Comparison of ENCODE assay signal across 8 cellular contexts in the genomic region with DNA sequence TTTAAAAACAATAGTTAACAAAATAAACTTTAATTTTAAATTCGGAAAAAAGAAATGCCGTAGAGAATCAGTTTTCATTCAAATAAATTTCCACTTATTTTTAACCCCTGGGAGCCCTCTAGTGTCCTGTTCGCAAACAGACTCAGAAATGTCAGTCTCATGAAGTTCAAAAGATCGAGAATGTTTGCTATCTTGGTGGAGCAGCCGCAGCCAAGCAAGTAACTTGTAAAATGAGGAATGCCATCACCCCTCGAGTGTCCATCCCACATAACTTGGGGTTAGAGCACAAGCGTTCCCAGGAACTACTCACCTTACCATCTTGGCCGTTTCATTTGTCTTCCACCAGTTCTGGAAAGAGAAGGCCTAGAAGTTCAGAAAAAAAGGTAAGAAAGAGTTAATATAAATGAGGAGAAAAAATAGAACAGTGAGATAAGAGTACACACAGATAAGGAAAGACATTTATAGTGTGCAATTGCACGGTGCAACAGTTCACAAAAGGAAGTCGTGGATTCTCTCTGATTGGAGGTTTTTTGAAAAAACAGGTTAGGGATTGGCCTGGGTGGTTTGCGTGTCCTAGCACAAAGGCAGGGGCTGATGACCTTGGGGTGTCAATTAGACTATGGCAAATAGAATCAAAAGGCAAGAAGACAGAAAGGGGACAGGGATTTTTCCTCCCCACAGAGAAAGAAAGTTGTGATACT. TPM values are rescaled to one million over a fixed set of nuclear protein-coding genes. Genes with fewer than 3 reads are reported as not detected.
DNase-seq lines count a peak whose midpoint lies in the region; ATAC-seq and TF ChIP-seq lines count a peak whose summit lies in the region.

A gene (minus strand): TSS at position 468 of the 701 bp plus-strand sequence. CDS start 1,650 bp downstream, outside the sequence.

- peak within 1 kb of the TSS; percentile 54 for H3K4me3 ChIP-seq in SJCRH30
- peak within 1 kb of the TSS; percentile 68 to 78 for H3K4me3 ChIP-seq in muscle layer of duodenum (ENCODE audit: low read depth in 1 of 2, low read length in 2 of 2)
- no peak within 1 kb of the TSS for H3K4me3 ChIP-seq in CD8-positive, alpha-beta memory T cell (ENCODE audit: low read length)

- H3K36me3 ChIP-seq in SJCRH30 = no peaks in the 10 kb centered on the region
- no peaks in the 10 kb centered on the region for H3K36me3 ChIP-seq in muscle layer of duodenum (ENCODE audit: control insufficient read depth in 1 of 2, insufficient read depth in 2 of 2, low read length in 2 of 2)
- H3K36me3 ChIP-seq in CD8-positive, alpha-beta memory T cell (ENCODE audit: insufficient read depth, low read length) = no peaks in the 10 kb centered on the region

- peak within 1 kb of the TSS; percentile 44 for H3K27ac ChIP-seq in SJCRH30
- H3K27ac ChIP-seq in muscle layer of duodenum (ENCODE audit: low read length) = peak within 1 kb of the TSS; percentile 88
- no peak within 1 kb of the TSS for H3K27ac ChIP-seq in CD8-positive, alpha-beta memory T cell (ENCODE audit: low read depth, low read length)

- H3K4me3 Mint-ChIP-seq in activated CD4-positive, alpha-beta T cell treated with anti-CD3 and anti-CD28 coated beads for 36 hours = no peak within 1 kb of the TSS
- no peak within 1 kb of the TSS for H3K4me3 Mint-ChIP-seq in CD8-positive, alpha-beta memory T cell

- DNase-seq in activated CD4-positive, alpha-beta T cell treated with anti-CD3 and anti-CD28 coated beads for 36 hours = peak; percentile 30
- DNase-seq in activated CD4-positive, alpha-beta T cell treated with anti-CD3 and anti-CD28 coated beads for 4 hours = no peak
- peak in 51 of 76 experiments; percentile 1 to 74 (median 15) for DNase-seq in HUDEP-2 (lab: John Stamatoyannopoulos, UW; ENCODE audit: unreplicated experiment in 76 of 76)
- peak; percentile 28 to 59 for DNase-seq in SJCRH30
- DNase-seq in erythroblast (lab: John Stamatoyannopoulos, UW) = peak; percentile 72 to 79
- DNase-seq in CD8-positive, alpha-beta memory T cell = no peak

- H3K9me3 Mint-ChIP-seq in activated CD4-positive, alpha-beta T cell treated with anti-CD3 and anti-CD28 coated beads for 36 hours (ENCODE audit: low read depth) = no peaks in the 10 kb centered on the region
- no peaks in the 10 kb centered on the region for H3K9me3 Mint-ChIP-seq in CD8-positive, alpha-beta memory T cell

- CTCF ChIA-PET in activated CD4-positive, alpha-beta T cell treated with anti-CD3 and anti-CD28 coated beads for 36 hours (lab: Charles Lee) = interaction anchor here (1.0 to 2.3 kb wide), 8 partner anchors 10 to 182 kb away, joined by 3 to 10 read pairs (median 4); no protein-coding TSS in a partner anchor
- CTCF ChIA-PET in CD8-positive, alpha-beta memory T cell (lab: Charles Lee) = no interaction called here

- ATAC-seq in activated CD4-positive, alpha-beta T cell treated with anti-CD3 and anti-CD28 coated beads for 36 hours = peak; percentile 36
- ATAC-seq in HG03565 (IDR thresholded peaks at IDR 0.05; ENCODE audit: unreplicated experiment) = no peak

- no peak within 1 kb of the TSS for H3K27ac Mint-ChIP-seq in activated CD4-positive, alpha-beta T cell treated with anti-CD3 and anti-CD28 coated beads for 36 hours
- no peak within 1 kb of the TSS for H3K27ac Mint-ChIP-seq in CD8-positive, alpha-beta memory T cell

- POLR2A ChIA-PET in activated CD4-positive, alpha-beta T cell treated with anti-CD3 and anti-CD28 coated beads for 36 hours (lab: Charles Lee) = interaction anchor here (0.7 kb wide), 1 partner anchor 629 kb away, joined by 3 read pairs; no protein-coding TSS in a partner anchor
- POLR2A ChIA-PET in CD8-positive, alpha-beta memory T cell (lab: Charles Lee) = no interaction called here

- intact Hi-C loops in activated CD4-positive, alpha-beta T cell treated with anti-CD3 and anti-CD28 coated beads for 36 hours (cut with DNase I, micrococcal nuclease) = loop anchor here (1.0 to 10.0 kb wide), 2 partner anchors 180 to 958 kb away; no protein-coding TSS in a partner anchor

- TF ChIP-seq POLR2A in erythroblast (IDR thresholded peaks at IDR 0.05; ENCODE audit: low read length) = no peak

- no peaks in the 10 kb centered on the region; the same call in 1 of the 2 replicates for H3K4me1 ChIP-seq in SJCRH30
- H3K4me1 ChIP-seq in muscle layer of duodenum (ENCODE audit: control insufficient read depth in 1 of 2, insufficient read depth in 2 of 2, low read length in 2 of 2) = peaks cover 9 to 17% of the 10 kb centered on the region in 2 donors
- H3K4me1 ChIP-seq in CD8-positive, alpha-beta memory T cell (ENCODE audit: insufficient read depth, low read length) = no peaks in the 10 kb centered on the region

- H3K36me3 Mint-ChIP-seq in activated CD4-positive, alpha-beta T cell treated with anti-CD3 and anti-CD28 coated beads for 36 hours (ENCODE audit: low read depth) = no peaks in the 10 kb centered on the region
- H3K36me3 Mint-ChIP-seq in CD8-positive, alpha-beta memory T cell = no peaks in the 10 kb centered on the region

- H3K4me1 Mint-ChIP-seq in activated CD4-positive, alpha-beta T cell treated with anti-CD3 and anti-CD28 coated beads for 36 hours = peaks cover 6% of the 10 kb centered on the region
- H3K4me1 Mint-ChIP-seq in CD8-positive, alpha-beta memory T cell = peaks cover 0 to 6% (median 0%) of the 10 kb centered on the region in 3 donors

- peaks cover 27% of the 10 kb centered on the region for H3K27me3 Mint-ChIP-seq in activated CD4-positive, alpha-beta T cell treated with anti-CD3 and anti-CD28 coated beads for 36 hours
- peaks cover 10 to 26% of the 10 kb centered on the region in 2 donors for H3K27me3 Mint-ChIP-seq in CD8-positive, alpha-beta memory T cell

- H3K9me3 ChIP-seq in SJCRH30 (replicated peaks) = no peaks in the 10 kb centered on the region
- H3K9me3 ChIP-seq in muscle layer of duodenum (ENCODE audit: control insufficient read depth in 1 of 2, low read length in 2 of 2) = no peaks in the 10 kb centered on the region
- no peaks in the 10 kb centered on the region for H3K9me3 ChIP-seq in CD8-positive, alpha-beta memory T cell (ENCODE audit: low read length)

- H3K27me3 ChIP-seq in SJCRH30 (no peaks in the 10 kb centered on the region), muscle layer of duodenum (ENCODE audit: low read depth, low read length) (no peaks in the 10 kb centered on the region)
- H3K27me3 ChIP-seq in CD8-positive, alpha-beta memory T cell (ENCODE audit: insufficient read depth, low read length, poor library complexity, severe bottlenecking) = peaks cover 3% of the 10 kb centered on the region

RNA-seq across cellular contexts. Expression of the gene that starts here (rescaled TPM):
- not detected for total RNA-seq in activated CD4-positive, alpha-beta T cell treated with anti-CD3 and anti-CD28 coated beads for 36 hours
- total RNA-seq in SJCRH30 (2014; rRNA removed; shearing (Covaris generic)) = 5.5 and 6.5 TPM in 2 replicates
- under 1 TPM; 0.29 to 0.48 TPM for total RNA-seq in CD8-positive, alpha-beta memory T cell
- polyA plus RNA-seq in CD8-positive, alpha-beta memory T cell = not detected

Comparison
In these comparisons a context has a peak if more than half of its experiments do, and no peak if none do; other contexts are left out.
1. Peak in DNase-seq and ATAC-seq in activated CD4-positive, alpha-beta T cell treated with anti-CD3 and anti-CD28 coated beads for 36 hours; RNA of the gene not detected or under 1 TPM.
2. DNase-seq: peak in HUDEP-2 (51 of 76), SJCRH30 (2 of 2) and erythroblast (2 of 2); none in activated CD4-positive, alpha-beta T cell treated with anti-CD3 and anti-CD28 coated beads for 4 hours (0 of 2) and CD8-positive, alpha-beta memory T cell (0 of 5).